ENCODE assay signal across 29 cellular contexts in the genomic region with DNA sequence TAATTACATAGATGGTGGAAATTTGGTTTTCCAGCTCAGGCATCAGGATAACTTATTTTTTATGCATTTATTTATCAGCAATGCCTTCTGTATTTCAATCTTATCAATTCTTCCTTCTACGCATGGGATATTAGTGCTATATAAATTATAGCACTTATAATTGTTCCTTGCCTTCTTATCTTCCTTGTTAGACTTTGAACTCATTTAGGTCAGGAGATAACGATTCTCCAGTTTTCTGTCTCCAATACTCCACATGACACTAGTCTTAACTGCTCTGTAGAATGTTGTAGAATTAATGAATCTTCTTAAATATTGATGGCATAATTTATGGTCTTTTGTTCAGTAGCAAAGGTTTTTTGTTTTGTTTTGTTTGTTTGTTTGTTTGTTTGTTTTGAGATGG. TPM values are rescaled to one million over a fixed set of nuclear protein-coding genes. Genes with fewer than 3 reads are reported as not detected.
"Had no signal": no experiment of that assay in that cellular context is flagged by ENCODE, and none has a peak within 500 bp of the region (broad histone marks: within the 10 kb centered on the region; RNA-seq: fewer than 3 reads in every experiment).

No MANE protein-coding gene starts in this region.

- H3K27me3 ChIP-seq: stomach, suprapubic skin, testis, thyroid gland, tibial nerve, transverse colon, upper lobe of left lung, upper lobe of right lung, uterus, vagina had no signal

- H3K9me3 ChIP-seq: stomach, suprapubic skin, testis, thoracic aorta, thyroid gland, tibial artery, tibial nerve, transverse colon, upper lobe of left lung, upper lobe of right lung, uterus, vagina had no signal

- H3K4me1 ChIP-seq: suprapubic skin, thyroid gland, tibial artery, tibial nerve, upper lobe of left lung, upper lobe of right lung, uterus, vagina had no signal

- H3K27ac ChIP-seq: stomach, suprapubic skin, testis, thoracic aorta, thyroid gland, tibial artery, tibial nerve, transverse colon, upper lobe of left lung, upper lobe of right lung, uterus, vagina had no signal

- H3K36me3 ChIP-seq: stomach, suprapubic skin, thoracic aorta, thyroid gland, tibial artery, tibial nerve, transverse colon, upper lobe of left lung, upper lobe of right lung, uterus, vagina had no signal

- H3K4me3 ChIP-seq: stomach, suprapubic skin, testis, thoracic aorta, thyroid gland, tibial artery, tibial nerve, transverse colon, upper lobe of left lung, upper lobe of right lung, uterus, vagina had no signal

- ATAC-seq: stimulated activated effector memory CD8-positive, alpha-beta T cell treated with anti-CD3 and anti-CD28 coated beads, Interleukin-12 subunit alpha, Interleukin-12 subunit beta, amount 100 ng/mL, for 72 hours; stimulated activated memory B cell treated with anti-CD40 and anti-IgM and Interleukin-4, amounts not matched to agents 10 μg/mL and 1 μg/mL and 100 μg/mL, for 72 hours; stimulated activated naive B cell treated with anti-CD40 and anti-IgM and Interleukin-4, amounts not matched to agents 10 μg/mL and 1 μg/mL and 100 μg/mL, for 72 hours; stimulated activated naive CD8-positive, alpha-beta T cell treated with anti-CD3 and anti-CD28 coated beads, Interleukin-15, amount 100 ng/mL, for 72 hours; stimulated activated naive CD8-positive, alpha-beta T cell treated with anti-CD3 and anti-CD28 coated beads, Interleukin-15, Interleukin-2, amounts not matched to agents 100 U/mL and 50 U/mL, for 24 hours; upper lobe of right lung had no signal

- FAIRE-seq: urothelium cell line had no signal

- DNase-seq: stimulated activated CD4-positive, alpha-beta T cell treated with anti-CD3 and anti-CD28 coated beads, Interleukin-2, amount 100 ng/mL, for 48 hours; stimulated activated CD4-positive, alpha-beta T cell treated with anti-CD3 and anti-CD28 coated beads, Interleukin-4, amount 100 ng/mL, for 1 hour; stimulated activated CD4-positive, alpha-beta T cell treated with anti-CD3 and anti-CD28 coated beads, Interleukin-4, amount 100 ng/mL, for 24 hours; stimulated activated CD4-positive, alpha-beta T cell treated with anti-CD3 and anti-CD28 coated beads, Interleukin-4, amount 100 ng/mL, for 4 hours; stimulated activated CD8-positive, alpha-beta memory T cell treated with anti-CD3 and anti-CD28 coated beads, Interleukin-4, amount 100 ng/mL, for 48 hours; stimulated activated naive B cell treated with anti-CD40 and anti-IgM and Interleukin-4, amounts not matched to agents 10 μg/mL and 1 μg/mL and 100 μg/mL, for 72 hours; stimulated activated naive CD4-positive, alpha-beta T cell; stimulated activated naive CD4-positive, alpha-beta T cell treated with Interleukin-2 at 50 U/mL for 16 hours; stimulated activated naive CD8-positive, alpha-beta T cell treated with anti-CD3 and anti-CD28 coated beads, Interleukin-15, amount 100 ng/mL, for 72 hours; stimulated activated naive CD8-positive, alpha-beta T cell treated with anti-CD3 and anti-CD28 coated beads, Interleukin-15, Interleukin-2, amounts not matched to agents 100 U/mL and 50 U/mL, for 24 hours; stomach; substantia nigra; testis; thyroid gland; tibial artery; transverse colon; trophoblast cell; upper lobe of left lung; upper lobe of right lung; uterus had no signal

RNA-seq across cellular contexts. Expression of a gene that starts 10.7 kb away (rescaled TPM):
- total RNA-seq: subcutaneous adipose tissue, temporal lobe, thoracic aorta, tibial nerve, vagina had no signal
